In the genomic region with DNA sequence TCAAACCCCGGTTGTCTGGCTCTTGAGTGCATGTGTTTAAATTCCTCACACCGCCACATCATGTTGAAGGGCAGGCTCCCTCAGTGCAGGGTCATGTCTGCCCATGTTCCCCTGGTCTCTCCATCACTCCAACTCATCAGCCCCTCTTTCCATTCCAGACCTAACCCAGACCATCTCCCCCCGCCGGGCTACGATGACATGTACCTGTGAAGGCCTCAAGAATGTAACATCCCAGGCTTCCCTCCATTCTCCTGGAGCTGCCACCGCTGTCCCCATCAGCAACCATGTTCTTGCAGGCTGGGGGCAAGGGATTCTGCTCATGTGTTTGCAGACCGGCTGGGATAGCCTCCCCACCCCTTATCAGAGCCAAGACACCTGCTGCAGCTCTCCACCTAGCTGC, we compare ENCODE assay signal across 21 cellular contexts. TPM values are rescaled to one million over a fixed set of nuclear protein-coding genes. Genes with fewer than 3 reads are reported as not detected.
DNase-seq lines count a peak whose midpoint lies in the region; ATAC-seq and TF ChIP-seq lines count a peak whose summit lies in the region.
"Had no signal": no experiment of that assay in that cellular context is flagged by ENCODE, and none has a peak within 500 bp of the region (broad histone marks: within the 10 kb centered on the region; RNA-seq: fewer than 3 reads in every experiment).

No MANE protein-coding gene starts in this region.

- H3K36me3 ChIP-seq in endodermal cell (ENCODE audit: control insufficient read depth, insufficient read depth, low read length) = peaks cover 80% of the 10 kb centered on the region

- no peak overlapping the region for H3K9ac ChIP-seq in endodermal cell (ENCODE audit: extremely low read depth, low read length, poor library complexity, severe bottlenecking)
- H3K9ac ChIP-seq: BLaER1 had no signal

- no peak overlapping the region for H3K27ac Mint-ChIP-seq in activated CD8-positive, alpha-beta memory T cell treated with anti-CD3 and anti-CD28 coated beads, Interleukin-2, amount 10 ng/mL, durations not matched to agents 7 days and 5 days
- H3K27ac Mint-ChIP-seq in stimulated activated naive CD8-positive, alpha-beta T cell treated with anti-CD3 and anti-CD28 coated beads, Interleukin-15, amount 100 ng/mL, for 72 hours = peak overlapping the region; percentile 17 to 56
- H3K27ac Mint-ChIP-seq in endodermal cell (no peak overlapping the region), immature natural killer cell (no peak overlapping the region)
- H3K27ac Mint-ChIP-seq: CD4-positive, alpha-beta memory T cell had no signal

- no peak for TF ChIP-seq CTCF in endodermal cell (conservative IDR thresholded peaks at IDR 0.05)

- no peaks in the 10 kb centered on the region for H3K4me1 ChIP-seq in endodermal cell (ENCODE audit: control insufficient read depth, insufficient read depth, low read length)

- no peaks in the 10 kb centered on the region for H3K27me3 ChIP-seq in endodermal cell (ENCODE audit: control insufficient read depth, insufficient read depth, low read length, poor library complexity, severe bottlenecking)
- H3K27me3 ChIP-seq: BLaER1 had no signal

- ATAC-seq in activated CD8-positive, alpha-beta memory T cell treated with anti-CD3 and anti-CD28 coated beads, Interleukin-2, amount 10 ng/mL, durations not matched to agents 7 days and 5 days = no peak
- no peak for ATAC-seq in stimulated activated naive CD8-positive, alpha-beta T cell treated with anti-CD3 and anti-CD28 coated beads, Interleukin-15, amount 100 ng/mL, for 72 hours
- ATAC-seq in stimulated activated naive CD8-positive, alpha-beta T cell treated with anti-CD3 and anti-CD28 coated beads, Interleukin-15, Interleukin-2, amounts not matched to agents 100 U/mL and 50 U/mL, for 24 hours = no peak
- no peak for ATAC-seq in GM18861 (IDR thresholded peaks at IDR 0.05; ENCODE audit: unreplicated experiment)

- WGBS in endodermal cell (ENCODE audit: insufficient coverage in 1 of 2, insufficient read length in 1 of 2), 2 experiments = 90 to 95% methylated on average over 3 to 7 of the region's 7 CpGs

- CTCF ChIA-PET in activated CD8-positive, alpha-beta memory T cell treated with anti-CD3 and anti-CD28 coated beads, Interleukin-2, amount 10 ng/mL, durations not matched to agents 7 days and 5 days (lab: Charles Lee) = no interaction called here

- peak; percentile 33 for DNase-seq in activated CD8-positive, alpha-beta memory T cell treated with anti-CD3 and anti-CD28 coated beads, Interleukin-2, amount 10 ng/mL, durations not matched to agents 7 days and 5 days
- no peak for DNase-seq in activated CD8-positive, alpha-beta memory T cell treated with anti-CD3 and anti-CD28 coated beads, Interleukin-2, amount 50 U/mL, for 4 hours
- no peak for DNase-seq in stimulated activated naive CD8-positive, alpha-beta T cell treated with anti-CD3 and anti-CD28 coated beads, Interleukin-15, amount 100 ng/mL, for 72 hours
- no peak for DNase-seq in stimulated activated naive CD8-positive, alpha-beta T cell treated with anti-CD3 and anti-CD28 coated beads, Interleukin-15, Interleukin-2, amounts not matched to agents 100 U/mL and 50 U/mL, for 24 hours
- DNase-seq in endodermal cell (peak; percentile 24), immature natural killer cell (no peak), T-helper 9 cell (no peak)
- DNase-seq: Calu3; CD4-positive, alpha-beta memory T cell; GF-D8; GOT3; NCI-H1092 treated with DMSO at 0.1 percent for 48 hours; NCI-H146; NCI-H2029 treated with DMSO at 0.1 percent for 48 hours; NCI-H748 treated with DMSO at 0.1 percent for 48 hours; NK-92 treated with Interleukin-12 subunit alpha and Interleukin-12 subunit beta, amount 100 ng/mL, for 24 hours; SHP77 had no signal

- H3K27ac ChIP-seq in endodermal cell (ENCODE audit: low read depth, low read length) = no peak overlapping the region

- no peak overlapping the region for H3K4me3 ChIP-seq in endodermal cell (ENCODE audit: low read length)
- H3K4me3 ChIP-seq: BLaER1 had no signal

- no peak overlapping the region for H3K4me3 Mint-ChIP-seq in activated CD8-positive, alpha-beta memory T cell treated with anti-CD3 and anti-CD28 coated beads, Interleukin-2, amount 10 ng/mL, durations not matched to agents 7 days and 5 days
- no peak overlapping the region for H3K4me3 Mint-ChIP-seq in stimulated activated naive CD8-positive, alpha-beta T cell treated with anti-CD3 and anti-CD28 coated beads, Interleukin-15, amount 100 ng/mL, for 72 hours
- H3K4me3 Mint-ChIP-seq in endodermal cell (no peak overlapping the region), immature natural killer cell (no peak overlapping the region)
- H3K4me3 Mint-ChIP-seq: CD4-positive, alpha-beta memory T cell had no signal

- no peaks in the 10 kb centered on the region for H3K9me3 ChIP-seq in endodermal cell (ENCODE audit: control insufficient read depth, low read length)
- H3K9me3 ChIP-seq: BLaER1 had no signal

- peaks cover 47% of the 10 kb centered on the region for H3K36me3 Mint-ChIP-seq in activated CD8-positive, alpha-beta memory T cell treated with anti-CD3 and anti-CD28 coated beads, Interleukin-2, amount 10 ng/mL, durations not matched to agents 7 days and 5 days
- peaks cover 75% of the 10 kb centered on the region for H3K36me3 Mint-ChIP-seq in endodermal cell (ENCODE audit: low read depth)
- peaks cover 40 to 79% (median 47%) of the 10 kb centered on the region in 3 donors for H3K36me3 Mint-ChIP-seq in immature natural killer cell

- H3K9me3 Mint-ChIP-seq in activated CD8-positive, alpha-beta memory T cell treated with anti-CD3 and anti-CD28 coated beads, Interleukin-2, amount 10 ng/mL, durations not matched to agents 7 days and 5 days (ENCODE audit: low read depth) = no peaks in the 10 kb centered on the region
- H3K9me3 Mint-ChIP-seq in stimulated activated naive CD8-positive, alpha-beta T cell treated with anti-CD3 and anti-CD28 coated beads, Interleukin-15, amount 100 ng/mL, for 72 hours = no peaks in the 10 kb centered on the region
- H3K9me3 Mint-ChIP-seq in endodermal cell = no peaks in the 10 kb centered on the region
- H3K9me3 Mint-ChIP-seq in immature natural killer cell = no peaks in the 10 kb centered on the region
- H3K9me3 Mint-ChIP-seq: CD4-positive, alpha-beta memory T cell had no signal

- H3K27me3 Mint-ChIP-seq in activated CD8-positive, alpha-beta memory T cell treated with anti-CD3 and anti-CD28 coated beads, Interleukin-2, amount 10 ng/mL, durations not matched to agents 7 days and 5 days = no peaks in the 10 kb centered on the region
- no peaks in the 10 kb centered on the region for H3K27me3 Mint-ChIP-seq in stimulated activated naive CD8-positive, alpha-beta T cell treated with anti-CD3 and anti-CD28 coated beads, Interleukin-15, amount 100 ng/mL, for 72 hours
- H3K27me3 Mint-ChIP-seq in endodermal cell (ENCODE audit: insufficient read depth) (no peaks in the 10 kb centered on the region), immature natural killer cell (ENCODE audit: low read depth in 3 of 3) (peaks cover 0 to 2% (median 0%) of the 10 kb centered on the region in 3 donors)
- H3K27me3 Mint-ChIP-seq: CD4-positive, alpha-beta memory T cell had no signal

- H3K4me1 Mint-ChIP-seq in activated CD8-positive, alpha-beta memory T cell treated with anti-CD3 and anti-CD28 coated beads, Interleukin-2, amount 10 ng/mL, durations not matched to agents 7 days and 5 days = peaks cover 7% of the 10 kb centered on the region
- H3K4me1 Mint-ChIP-seq in stimulated activated naive CD8-positive, alpha-beta T cell treated with anti-CD3 and anti-CD28 coated beads, Interleukin-15, amount 100 ng/mL, for 72 hours = peaks cover 7% of the 10 kb centered on the region
- H3K4me1 Mint-ChIP-seq in endodermal cell = no peaks in the 10 kb centered on the region
- peaks cover 13 to 26% of the 10 kb centered on the region in 2 donors for H3K4me1 Mint-ChIP-seq in immature natural killer cell

RNA-seq across cellular contexts. Expression of a gene that starts 19.9 kb away (rescaled TPM):
- under 1 TPM; 0.45 to 0.55 TPM for total RNA-seq in activated CD8-positive, alpha-beta memory T cell treated with anti-CD3 and anti-CD28 coated beads, Interleukin-2, amount 10 ng/mL, durations not matched to agents 7 days and 5 days
- 1 to 10 TPM; 3.1 to 4.3 TPM for total RNA-seq in endodermal cell
- 6.1 TPM for polyA plus RNA-seq in endodermal cell (2013, experiment 1 of 2)
- polyA plus RNA-seq in endodermal cell (2013, experiment 2 of 2) = 5.4 TPM
- polyA plus RNA-seq in immature natural killer cell = not detected
- total RNA-seq: CD4-positive, alpha-beta memory T cell; LHCN-M2; RPMI7951 had no signal
- polyA plus RNA-seq: CD4-positive, alpha-beta memory T cell had no signal

RNA-seq across cellular contexts. Expression of a gene that starts 38.4 kb away (rescaled TPM):
- not detected for total RNA-seq in activated CD8-positive, alpha-beta memory T cell treated with anti-CD3 and anti-CD28 coated beads, Interleukin-2, amount 10 ng/mL, durations not matched to agents 7 days and 5 days
- total RNA-seq in endodermal cell = not detected
- 0.14 TPM for polyA plus RNA-seq in endodermal cell (2013, experiment 1 of 2)
- polyA plus RNA-seq in endodermal cell (2013, experiment 2 of 2) = not detected
- not detected for polyA plus RNA-seq in immature natural killer cell
- total RNA-seq: Calu3, LHCN-M2, RPMI7951 had no signal

RNA-seq across cellular contexts. Expression of a gene that starts 46.5 kb away (rescaled TPM):
- total RNA-seq in activated CD8-positive, alpha-beta memory T cell treated with anti-CD3 and anti-CD28 coated beads, Interleukin-2, amount 10 ng/mL, durations not matched to agents 7 days and 5 days = 100 to 1,000 TPM; 146 to 147 TPM
- total RNA-seq in endodermal cell = 10 to 100 TPM; 72.5 to 84.7 TPM
- 57.3 TPM for polyA plus RNA-seq in endodermal cell (2013, experiment 1 of 2)
- polyA plus RNA-seq in endodermal cell (2013, experiment 2 of 2) = 52.1 TPM
- polyA plus RNA-seq in immature natural killer cell = 100 to 1,000 TPM in 2 of 3 donors, 10 to 100 TPM in 1; 87.6 to 172 (median 140) TPM

Comparison
In these comparisons a context has a peak if more than half of its experiments do, and no peak if none do; other contexts are left out.
1. DNase-seq: peak in activated CD8-positive, alpha-beta memory T cell treated with anti-CD3 and anti-CD28 coated beads, Interleukin-2, amount 10 ng/mL, durations not matched to agents 7 days and 5 days (single experiment) and endodermal cell (single experiment); none in activated CD8-positive, alpha-beta memory T cell treated with anti-CD3 and anti-CD28 coated beads, Interleukin-2, amount 50 U/mL, for 4 hours (single experiment), stimulated activated naive CD8-positive, alpha-beta T cell treated with anti-CD3 and anti-CD28 coated beads, Interleukin-15, amount 100 ng/mL, for 72 hours (0 of 2), stimulated activated naive CD8-positive, alpha-beta T cell treated with anti-CD3 and anti-CD28 coated beads, Interleukin-15, Interleukin-2, amounts not matched to agents 100 U/mL and 50 U/mL, for 24 hours (single experiment), immature natural killer cell (0 of 3) and T-helper 9 cell (single experiment).
2. H3K27ac Mint-ChIP-seq: peak in stimulated activated naive CD8-positive, alpha-beta T cell treated with anti-CD3 and anti-CD28 coated beads, Interleukin-15, amount 100 ng/mL, for 72 hours (2 of 2); none in activated CD8-positive, alpha-beta memory T cell treated with anti-CD3 and anti-CD28 coated beads, Interleukin-2, amount 10 ng/mL, durations not matched to agents 7 days and 5 days (single experiment), endodermal cell (single experiment) and immature natural killer cell (0 of 6).